ENCODE assay signal across 34 cellular contexts in genomic region chr19:43224855-43225253, GRCh38. TPM values are rescaled to one million over a fixed set of nuclear protein-coding genes. Genes with fewer than 3 reads are reported as not detected.
"Had no signal": no experiment of that assay in that cellular context is flagged by ENCODE, and none has a peak within 500 bp of the region (broad histone marks: within the 10 kb centered on the region; RNA-seq: fewer than 3 reads in every experiment).

No MANE protein-coding gene starts in this region.

- H3K9me3 ChIP-seq: psoas muscle, thyroid gland had no signal

- H3K36me3 Mint-ChIP-seq: stimulated activated effector memory CD8-positive, alpha-beta T cell treated with anti-CD3 and anti-CD28 coated beads, Interleukin-12 subunit alpha, Interleukin-12 subunit beta, amount 100 ng/mL, for 72 hours had no signal

- H3K4me1 ChIP-seq: foreskin keratinocyte, gastroesophageal sphincter, heart left ventricle, left lung, psoas muscle, stomach, thyroid gland had no signal

- H3K4me3 Mint-ChIP-seq: dendritic cell treated with granulocyte-macrophage colony-stimulating factor and Interleukin-4, amounts not matched to agents 40 ng/mL and 50 ng/mL, for 4 days; endodermal cell; mesothelial cell of epicardium; naive B cell; nephron; stimulated activated effector memory CD8-positive, alpha-beta T cell treated with anti-CD3 and anti-CD28 coated beads, Interleukin-12 subunit alpha, Interleukin-12 subunit beta, amount 100 ng/mL, for 72 hours had no signal

- H3K27ac ChIP-seq: epithelial cell of prostate, foreskin keratinocyte, gastroesophageal sphincter, heart left ventricle, left lung, ovary, psoas muscle, sigmoid colon, stomach, thyroid gland had no signal

- H3K27me3 ChIP-seq: foreskin keratinocyte, gastroesophageal sphincter, heart left ventricle, left lung, ovary, sigmoid colon, stomach, thyroid gland had no signal

- H3K4me3 ChIP-seq: gastroesophageal sphincter, heart left ventricle, left lung, mucosa of descending colon, ovary, psoas muscle, sigmoid colon, stomach, thyroid gland had no signal

- H3K27me3 Mint-ChIP-seq: dendritic cell treated with granulocyte-macrophage colony-stimulating factor and Interleukin-4, amounts not matched to agents 40 ng/mL and 50 ng/mL, for 4 days had no signal

- H3K4me1 Mint-ChIP-seq: endodermal cell; mesothelial cell of epicardium; naive B cell; nephron; stimulated activated effector memory CD8-positive, alpha-beta T cell treated with anti-CD3 and anti-CD28 coated beads, Interleukin-12 subunit alpha, Interleukin-12 subunit beta, amount 100 ng/mL, for 72 hours had no signal

- DNase-seq: effector CD8-positive, alpha-beta T cell; endodermal cell; foreskin keratinocyte; heart left ventricle; hippocampal formation; left cardiac atrium; left lung; mesenchymal stem cell; mucosa of descending colon; naive B cell; nucleus accumbens; ovary; posterior cingulate gyrus; psoas muscle; right cardiac atrium; sigmoid colon; stimulated activated CD4-positive, alpha-beta T cell treated with anti-CD3 and anti-CD28 coated beads, Interleukin-2, amount 100 ng/mL, for 24 hours; stimulated activated CD4-positive, alpha-beta T cell treated with anti-CD3 and anti-CD28 coated beads, Interleukin-4, amount 100 ng/mL, for 24 hours; stimulated activated naive CD4-positive, alpha-beta T cell treated with Interleukin-2 at 50 U/mL for 16 hours; stomach; thyroid gland had no signal

- H3K27ac Mint-ChIP-seq: dendritic cell treated with granulocyte-macrophage colony-stimulating factor and Interleukin-4, amounts not matched to agents 40 ng/mL and 50 ng/mL, for 4 days; endodermal cell; mesothelial cell of epicardium; naive B cell; nephron; stimulated activated effector memory CD8-positive, alpha-beta T cell treated with anti-CD3 and anti-CD28 coated beads, Interleukin-12 subunit alpha, Interleukin-12 subunit beta, amount 100 ng/mL, for 72 hours had no signal

- H3K36me3 ChIP-seq: gastroesophageal sphincter, heart left ventricle, left lung, ovary, sigmoid colon, stomach, thyroid gland had no signal

- ATAC-seq: esophagus mucosa; foreskin keratinocyte; gastroesophageal sphincter; heart left ventricle; left cardiac atrium; left lung; mucosa of descending colon; psoas muscle; right cardiac atrium; stimulated activated effector memory CD8-positive, alpha-beta T cell treated with anti-CD3 and anti-CD28 coated beads, Interleukin-12 subunit alpha, Interleukin-12 subunit beta, amount 100 ng/mL, for 72 hours had no signal

RNA-seq across cellular contexts. Expression of gene PSG4, which starts 19.4 kb away (rescaled TPM):
- total RNA-seq: endodermal cell, heart left ventricle, left cardiac atrium, left lung, mesothelial cell of epicardium, mucosa of descending colon, ovary, psoas muscle, right cardiac atrium, sigmoid colon, skeletal muscle tissue, stomach, subcutaneous adipose tissue, temporal lobe, thyroid gland had no signal
- polyA plus RNA-seq: heart left ventricle, ovary, psoas muscle, right cardiac atrium, sigmoid colon had no signal

RNA-seq across cellular contexts. Expression of gene PSG5, which starts 38.5 kb away (rescaled TPM):
- total RNA-seq: endodermal cell, esophagus mucosa, gastroesophageal sphincter, heart left ventricle, left cardiac atrium, left lung, lung microvascular endothelial cell, mesothelial cell of epicardium, mucosa of descending colon, ovary, psoas muscle, right cardiac atrium, sigmoid colon, skeletal muscle tissue, stomach, subcutaneous adipose tissue, temporal lobe, thyroid gland had no signal
- polyA plus RNA-seq: heart left ventricle, ovary, psoas muscle, right cardiac atrium, sigmoid colon, stomach had no signal

RNA-seq across cellular contexts. Expression of gene PSG9, which starts 44.5 kb away (rescaled TPM):
- total RNA-seq: endodermal cell, esophagus mucosa, gastroesophageal sphincter, heart left ventricle, kidney epithelial cell, left cardiac atrium, left lung, lower leg skin, lung microvascular endothelial cell, mesothelial cell of epicardium, mucosa of descending colon, ovary, psoas muscle, right cardiac atrium, sigmoid colon, skeletal muscle tissue, stomach, subcutaneous adipose tissue, temporal lobe, thyroid gland had no signal
- polyA plus RNA-seq: heart left ventricle, ovary, psoas muscle, right cardiac atrium, sigmoid colon, stomach had no signal
